8 cellular contexts compared by ENCODE assay signal in genomic region chr3:10249833-10250232, GRCh38. TPM values are rescaled to one million over a fixed set of nuclear protein-coding genes. Genes with fewer than 3 reads are reported as not detected.
DNase-seq lines count a peak whose midpoint lies in the region; ATAC-seq, FAIRE-seq and TF ChIP-seq lines count a peak whose summit lies in the region.

No MANE protein-coding gene starts in this region.

- no TSS peak for BruUV-seq in endothelial cell of umbilical vein (replicated peaks; lab: Mats Ljungman, UMichigan)

- peak overlapping the region; percentile 78 for H3K27ac ChIP-seq in CD4-positive, alpha-beta memory T cell (ENCODE audit: low read depth, low read length)
- H3K27ac ChIP-seq in endothelial cell of umbilical vein (ENCODE audit: insufficient read depth, low read depth, low read length) = no peak overlapping the region
- no peak overlapping the region for H3K27ac ChIP-seq in ovary

- no peak for TF ChIP-seq EP300 in ovary (IDR thresholded peaks at IDR 0.05)

- peak; percentile 63 for FAIRE-seq in endothelial cell of umbilical vein (lab: Jason Lieb, UNC)

- H3K79me2 ChIP-seq in endothelial cell of umbilical vein (ENCODE audit: control insufficient read depth, insufficient read depth, low read length) = peaks cover 46% of the 10 kb centered on the region

- TF ChIP-seq POLR2A in endothelial cell of umbilical vein (IDR thresholded peaks at IDR 0.05; ENCODE audit: low read depth, low read length) (no peak), ovary (IDR thresholded peaks at IDR 0.05) (no peak)

- no peaks in the 10 kb centered on the region for H3K9me3 ChIP-seq in CD4-positive, alpha-beta memory T cell (ENCODE audit: control insufficient read depth in 1 of 2, low read length in 2 of 2)
- H3K9me3 ChIP-seq in NT2/D1 (ENCODE audit: insufficient read depth, low read length) (peaks cover 27% of the 10 kb centered on the region), endothelial cell of umbilical vein (replicated peaks; ENCODE audit: control insufficient read depth, insufficient read depth, low read length) (no peaks in the 10 kb centered on the region), ovary (no peaks in the 10 kb centered on the region)

- peaks cover 55% of the 10 kb centered on the region for H3K4me1 ChIP-seq in CD4-positive, alpha-beta memory T cell (ENCODE audit: insufficient read depth, low read length)
- peaks cover 2% of the 10 kb centered on the region for H3K4me1 ChIP-seq in NT2/D1 (ENCODE audit: insufficient read depth, insufficient read length)
- H3K4me1 ChIP-seq in endothelial cell of umbilical vein (ENCODE audit: control insufficient read depth, extremely low read depth, insufficient read depth, low read length) = peaks cover 14% of the 10 kb centered on the region
- H3K4me1 ChIP-seq in ovary (ENCODE audit: insufficient read depth) = peaks cover 9% of the 10 kb centered on the region

- peaks cover 43 to 73% (median 61%) of the 10 kb centered on the region in 4 donors for H3K4me1 Mint-ChIP-seq in CD4-positive, alpha-beta memory T cell

- intact Hi-C loops in CD4-positive, alpha-beta memory T cell (cut with micrococcal nuclease) = loop anchor here (2.0 kb wide), 3 partner anchors 37 to 109 kb away; partner anchors contain the start of gene VHL
- intact Hi-C loops in endothelial cell of umbilical vein (cut with micrococcal nuclease) (loop anchor here (2.0 to 5.0 kb wide), 4 partner anchors 62 to 355 kb away; partner anchors contain the start of genes FANCD2 and VHL), ovary (cut with DNase I) (no loop called here)

- peaks cover 36 to 54% of the 10 kb centered on the region in 2 donors for H3K36me3 Mint-ChIP-seq in CD4-positive, alpha-beta memory T cell

- peaks cover 0 to 19% (median 9%) of the 10 kb centered on the region in 8 donors for H3K9me3 Mint-ChIP-seq in CD4-positive, alpha-beta memory T cell

- POLR2A ChIA-PET in CD4-positive, alpha-beta memory T cell (lab: Charles Lee; ENCODE audit: partially characterized antibody) = interaction anchor here (0.6 to 3.1 kb wide), 7 partner anchors 13 to 317 kb away, joined by 3 to 62 read pairs (median 4); partner anchors contain the start of gene VHL
- POLR2A ChIA-PET in endothelial cell of umbilical vein (lab: Charles Lee) = no interaction called here

- TF ChIP-seq CTCF in endothelial cell of umbilical vein (IDR thresholded peaks at IDR 0.05; ENCODE audit: extremely low read depth in 1 of 2, insufficient read depth in 1 of 2, low read depth in 1 of 2, low read length in 2 of 2) (no peak), ovary (IDR thresholded peaks at IDR 0.05) (no peak)

- H3K9ac ChIP-seq in NT2/D1 (ENCODE audit: insufficient read length, low read depth) = peak overlapping the region; percentile 93
- peak overlapping the region; percentile 74 for H3K9ac ChIP-seq in endothelial cell of umbilical vein (replicated peaks; ENCODE audit: extremely low read depth, insufficient read depth, low read length)

- peak overlapping the region; percentile 23 to 99 for H3K4me3 ChIP-seq in CD4-positive, alpha-beta memory T cell (ENCODE audit: low read length in 2 of 2)
- peak overlapping the region; percentile 80 for H3K4me3 ChIP-seq in NT2/D1 (ENCODE audit: insufficient read length, low read depth)
- peak overlapping the region; percentile 20 to 62 (median 58) for H3K4me3 ChIP-seq in endothelial cell of umbilical vein (replicated peaks in 1 of 3; ENCODE audit: insufficient read depth in 1 of 3, low read depth in 1 of 3, low read length in 3 of 3)
- peak overlapping the region; percentile 75 for H3K4me3 ChIP-seq in ovary

- no peak overlapping the region for H2AFZ ChIP-seq in endothelial cell of umbilical vein (ENCODE audit: low read depth, low read length)

- no peaks in the 10 kb centered on the region for H3K27me3 Mint-ChIP-seq in CD4-positive, alpha-beta memory T cell

- H3K27ac Mint-ChIP-seq in CD4-positive, alpha-beta memory T cell = peak overlapping the region; percentile 95 to 98 (median 97)

- no peaks in the 10 kb centered on the region for H3K9me1 ChIP-seq in endothelial cell of umbilical vein (replicated peaks; ENCODE audit: control insufficient read depth, extremely low read depth, insufficient read depth, low read length)

- no peaks in the 10 kb centered on the region for H3K27me3 ChIP-seq in CD4-positive, alpha-beta memory T cell (ENCODE audit: insufficient read depth, low read length)
- H3K27me3 ChIP-seq in NT2/D1 (ENCODE audit: insufficient read depth, insufficient read length) (no peaks in the 10 kb centered on the region), endothelial cell of umbilical vein (ENCODE audit: control insufficient read depth in 2 of 2, insufficient read depth in 2 of 2, low read length in 2 of 2) (no peaks in the 10 kb centered on the region), ovary (no peaks in the 10 kb centered on the region)

- CTCF ChIA-PET in CD4-positive, alpha-beta memory T cell (lab: Charles Lee; ENCODE audit: partially characterized antibody) = interaction anchor here (0.9 to 9.8 kb wide), 3 partner anchors 13 to 137 kb away, joined by 3 to 67 read pairs (median 5); no protein-coding TSS in a partner anchor
- CTCF ChIA-PET in endothelial cell of umbilical vein (lab: Charles Lee) = interaction anchor here (0.7 to 3.2 kb wide), 2 partner anchors 9 to 14 kb away, joined by 3 to 23 read pairs; no protein-coding TSS in a partner anchor

- dilution Hi-C loops in endothelial cell of umbilical vein (cut with MboI; ENCODE audit: extremely low pct_ligation_motif_present, low sequenced_read_pairs) = no loop called here

- no peak for ATAC-seq in GM18907 (IDR thresholded peaks at IDR 0.05; ENCODE audit: unreplicated experiment)

- no peaks in the 10 kb centered on the region for H4K20me1 ChIP-seq in endothelial cell of umbilical vein (replicated peaks; ENCODE audit: control insufficient read depth, extremely low read depth, insufficient read depth, low read length)

- H3K36me3 ChIP-seq in CD4-positive, alpha-beta memory T cell (ENCODE audit: insufficient read depth, low read length) = peaks cover 15% of the 10 kb centered on the region
- H3K36me3 ChIP-seq in NT2/D1 (ENCODE audit: insufficient read depth, insufficient read length, low read length) (peaks cover 38% of the 10 kb centered on the region), endothelial cell of umbilical vein (ENCODE audit: control insufficient read depth in 2 of 2, extremely low read depth in 1 of 2, insufficient read depth in 2 of 2, low read length in 2 of 2) (peaks cover 0 to 8% of the 10 kb centered on the region in 2 experiments), ovary (no peaks in the 10 kb centered on the region)

- H3K4me2 ChIP-seq in endothelial cell of umbilical vein (ENCODE audit: insufficient read depth, low read length) = peak overlapping the region; percentile 78

- H3K4me3 Mint-ChIP-seq in CD4-positive, alpha-beta memory T cell = peak overlapping the region; percentile 97 to 99 (median 99)

- 11 to 16% (median 14%) methylated on average over 3 of the region's 3 CpGs for WGBS in ovary, 3 donors

- DNase-seq in CD4-positive, alpha-beta memory T cell = no peak
- DNase-seq in NT2/D1 (ENCODE audit: low read depth, low spot score) = no peak
- DNase-seq in endothelial cell of umbilical vein (ENCODE audit: low read depth, low spot score) = no peak
- DNase-seq in ovary = no peak
- no peak for DNase-seq in NCI-H1417 (lab: John Stamatoyannopoulos, UW)
- DNase-seq in KG1 (lab: John Stamatoyannopoulos, UW) = no peak
- DNase-seq in A172 (ENCODE audit: low spot score) = no peak

TF ChIP-seq in endothelial cell of umbilical vein, 7 proteins besides CTCF, POLR2A, EP300 and RAD21 (continues in another document):
- no peak for TF ChIP-seq MAX (IDR thresholded peaks at IDR 0.05; ENCODE audit: insufficient read depth, insufficient read length)
- no peak for TF ChIP-seq GATA2 (IDR thresholded peaks at IDR 0.05; ENCODE audit: insufficient read depth, insufficient read length, low read depth, low read length)
- TF ChIP-seq FOS (IDR thresholded peaks at IDR 0.05; ENCODE audit: borderline replicate concordance, insufficient read depth, low read length) = no peak
- no peak for TF ChIP-seq JUN (IDR thresholded peaks at IDR 0.05; ENCODE audit: borderline replicate concordance, insufficient read depth, insufficient read length, low read depth)
- TF ChIP-seq POLR2AphosphoS5 (IDR thresholded peaks at IDR 0.05; ENCODE audit: insufficient read depth, low read depth, low read length) = no peak
- no peak for TF ChIP-seq MYC (IDR thresholded peaks at IDR 0.05; ENCODE audit: low read depth, low read length)

RNA-seq across cellular contexts. Expression of gene TATDN2, which starts 1.6 kb away (rescaled TPM):
- total RNA-seq in CD4-positive, alpha-beta memory T cell = 10 to 100 TPM; 76.1 to 79.3 TPM
- 10 to 100 TPM in 1 of 2 donors, 1 to 10 TPM in 1; 8.4 to 20.1 TPM for polyA plus RNA-seq in CD4-positive, alpha-beta memory T cell
- total RNA-seq in endothelial cell of umbilical vein = 26.8 and 31.7 TPM in 2 replicates
- polyA plus RNA-seq in endothelial cell of umbilical vein = 10.6 and 10.7 TPM in 2 replicates
- polyA plus RNA-seq in endothelial cell of umbilical vein (2011; cell fraction: cytosol; rRNA removed) = 14.4 and 15.1 TPM in 2 replicates
- 27.7 and 28.7 TPM in 2 replicates for polyA plus RNA-seq in endothelial cell of umbilical vein (2011; cell fraction: nucleus; rRNA removed)
- 15.4 and 24.8 TPM in 2 replicates for polyA plus RNA-seq in endothelial cell of umbilical vein (2012)
- polyA minus RNA-seq in endothelial cell of umbilical vein = 27.0 and 27.2 TPM in 2 replicates
- 23.9 TPM for polyA minus RNA-seq in endothelial cell of umbilical vein (2011; cell fraction: cytosol; rRNA and poly(A)+ RNA removed)
- polyA minus RNA-seq in endothelial cell of umbilical vein (2011; cell fraction: nucleus; rRNA and poly(A)+ RNA removed) = 23.7 and 23.8 TPM in 2 replicates
- 10 to 100 TPM; 17.3 to 46.4 (median 41.2) TPM for total RNA-seq in ovary
- polyA plus RNA-seq in ovary = 10 to 100 TPM; 25.3 to 29.4 TPM
- 16.0 and 18.8 TPM in 2 replicates for total RNA-seq in A172 (2014; rRNA removed; shearing (Covaris generic))

RNA-seq across cellular contexts. Expression of gene GHRL, which starts 42.9 kb away (rescaled TPM):
- 1 to 10 TPM in 1 of 2 experiments, not detected in 1; 1.1 TPM for total RNA-seq in CD4-positive, alpha-beta memory T cell
- under 1 TPM in 1 of 2 donors, not detected in 1; 0.75 TPM for polyA plus RNA-seq in CD4-positive, alpha-beta memory T cell
- total RNA-seq in endothelial cell of umbilical vein = not detected in 2 replicates
- 0.06 TPM in 1 of 2 replicates, not detected in the other for polyA plus RNA-seq in endothelial cell of umbilical vein
- not detected in 2 replicates for polyA plus RNA-seq in endothelial cell of umbilical vein (2011; cell fraction: cytosol; rRNA removed)
- 0.49 and 35.3 TPM in 2 replicates for polyA plus RNA-seq in endothelial cell of umbilical vein (2011; cell fraction: nucleus; rRNA removed)
- polyA plus RNA-seq in endothelial cell of umbilical vein (2012) = not detected in 2 replicates
- polyA minus RNA-seq in endothelial cell of umbilical vein = not detected in 2 replicates
- polyA minus RNA-seq in endothelial cell of umbilical vein (2011; cell fraction: cytosol; rRNA and poly(A)+ RNA removed) = not detected
- polyA minus RNA-seq in endothelial cell of umbilical vein (2011; cell fraction: nucleus; rRNA and poly(A)+ RNA removed) = 0.67 TPM in 1 of 2 replicates, not detected in the other
- total RNA-seq in ovary = 1 to 10 TPM in 5 of 7 donors, under 1 TPM in 2; 0.24 to 2.4 (median 1.7) TPM
- polyA plus RNA-seq in ovary = under 1 TPM; 0.23 to 0.34 TPM
- total RNA-seq in A172 (2014; rRNA removed; shearing (Covaris generic)) = not detected in 2 replicates

Comparison
In these comparisons a context has a peak if more than half of its experiments do, and no peak if none do; other contexts are left out.
1. intact Hi-C loops: an anchor here in CD4-positive, alpha-beta memory T cell (2.0 kb wide) and endothelial cell of umbilical vein (2.0 to 5.0 kb wide); none called in ovary.